13 cellular contexts compared by ENCODE assay signal in genomic region chr2:158773121-158773520, GRCh38. TPM values are rescaled to one million over a fixed set of nuclear protein-coding genes. Genes with fewer than 3 reads are reported as not detected.
DNase-seq lines count a peak whose midpoint lies in the region; ATAC-seq and TF ChIP-seq lines count a peak whose summit lies in the region.
"Had no signal": no experiment of that assay in that cellular context is flagged by ENCODE, and none has a peak within 500 bp of the region (broad histone marks: within the 10 kb centered on the region; RNA-seq: fewer than 3 reads in every experiment).

No MANE protein-coding gene starts in this region.

- intact Hi-C loops in posterior vena cava (cut with DNase I): no loop called here
- intact Hi-C loops in right lobe of liver (cut with DNase I): no loop called here

- no peaks in the 10 kb centered on the region for H3K9me3 Mint-ChIP-seq in endodermal cell
- H3K9me3 Mint-ChIP-seq: activated T-cell treated with anti-CD3 and anti-CD28 coated beads, Interleukin-2, amount 50 U/mL, for 72 hours had no signal

- peak overlapping the region; percentile 33; the same call in 1 of the 2 replicates for H3K4me2 ChIP-seq in BLaER1

- no peak overlapping the region for H3K27ac Mint-ChIP-seq in endodermal cell
- H3K27ac Mint-ChIP-seq: activated T-cell treated with anti-CD3 and anti-CD28 coated beads, Interleukin-2, amount 50 U/mL, for 72 hours had no signal

- H3K36me3 Mint-ChIP-seq in endodermal cell (ENCODE audit: low read depth): no peaks in the 10 kb centered on the region
- H3K36me3 Mint-ChIP-seq: naive thymus-derived CD8-positive, alpha-beta T cell had no signal

- H3K9me3 ChIP-seq in BLaER1: no peaks in the 10 kb centered on the region
- H3K9me3 ChIP-seq in right lobe of liver: no peaks in the 10 kb centered on the region
- peaks cover under 1% of the 10 kb centered on the region for H3K9me3 ChIP-seq in endodermal cell (ENCODE audit: control insufficient read depth, low read length)

- DNase-seq in NCI-H446 treated with DMSO at 0.1 percent for 48 hours (lab: John Stamatoyannopoulos, UW): peak; percentile 69
- peak; percentile 47 for DNase-seq in fibroblast of gingiva (ENCODE audit: low read depth)
- peak; percentile 73 for DNase-seq in posterior vena cava (ENCODE audit: low spot score)
- DNase-seq in right lobe of liver: no peak
- no peak for DNase-seq in SHP77 (lab: John Stamatoyannopoulos, UW)
- DNase-seq in endodermal cell: no peak
- DNase-seq: activated T-cell treated with anti-CD3 and anti-CD28 coated beads, Interleukin-2, amount 50 U/mL, for 72 hours; erythroblast; left ventricle myocardium inferior; MV-4-11; naive thymus-derived CD8-positive, alpha-beta T cell had no signal

- no CpG with 5 or more reads among the region's 1 CpG for WGBS in right lobe of liver (ENCODE audit: insufficient coverage, low coverage, low lambda C conversion rate, missing lambda C conversion rate)
- 81% methylated on average over 1 of the region's 1 CpG; no CpG with 5 or more reads in 1 of the 2 experiments for WGBS in endodermal cell (ENCODE audit: insufficient coverage in 1 of 2, insufficient read length in 1 of 2), 2 experiments

- TF ChIP-seq CTCF in right lobe of liver (IDR thresholded peaks at IDR 0.05) (no peak), endodermal cell (conservative IDR thresholded peaks at IDR 0.05) (no peak)

- no peak overlapping the region for H3K27ac ChIP-seq in BLaER1
- H3K27ac ChIP-seq in right lobe of liver: no peak overlapping the region
- H3K27ac ChIP-seq in endodermal cell (ENCODE audit: low read depth, low read length): no peak overlapping the region
- H3K27ac ChIP-seq: left ventricle myocardium inferior had no signal

- H3K4me1 Mint-ChIP-seq in endodermal cell: peaks cover 3% of the 10 kb centered on the region
- H3K4me1 Mint-ChIP-seq: naive thymus-derived CD8-positive, alpha-beta T cell had no signal

- TF ChIP-seq POLR2A in right lobe of liver (IDR thresholded peaks at IDR 0.05): no peak

- no peaks in the 10 kb centered on the region for H3K27me3 Mint-ChIP-seq in endodermal cell (ENCODE audit: insufficient read depth)
- H3K27me3 Mint-ChIP-seq: naive thymus-derived CD8-positive, alpha-beta T cell had no signal

- H3K4me3 ChIP-seq in BLaER1: no peak overlapping the region
- H3K4me3 ChIP-seq in right lobe of liver: no peak overlapping the region
- no peak overlapping the region for H3K4me3 ChIP-seq in endodermal cell (ENCODE audit: low read length)
- H3K4me3 ChIP-seq: left ventricle myocardium inferior had no signal

- no peaks in the 10 kb centered on the region for H3K36me3 ChIP-seq in BLaER1
- H3K36me3 ChIP-seq in right lobe of liver: no peaks in the 10 kb centered on the region
- H3K36me3 ChIP-seq in endodermal cell (ENCODE audit: control insufficient read depth, insufficient read depth, low read length): no peaks in the 10 kb centered on the region
- H3K36me3 ChIP-seq: left ventricle myocardium inferior had no signal

- H3K4me1 ChIP-seq in BLaER1 (peaks cover 23% of the 10 kb centered on the region), right lobe of liver (no peaks in the 10 kb centered on the region), endodermal cell (ENCODE audit: control insufficient read depth, insufficient read depth, low read length) (no peaks in the 10 kb centered on the region)

- H4K20me1 ChIP-seq in BLaER1: no peaks in the 10 kb centered on the region

- H3K27me3 ChIP-seq in BLaER1 (no peaks in the 10 kb centered on the region), right lobe of liver (no peaks in the 10 kb centered on the region), endodermal cell (ENCODE audit: control insufficient read depth, insufficient read depth, low read length, poor library complexity, severe bottlenecking) (no peaks in the 10 kb centered on the region)

- H3K4me3 Mint-ChIP-seq in endodermal cell: no peak overlapping the region
- H3K4me3 Mint-ChIP-seq: activated T-cell treated with anti-CD3 and anti-CD28 coated beads, Interleukin-2, amount 50 U/mL, for 72 hours; naive thymus-derived CD8-positive, alpha-beta T cell had no signal

- ATAC-seq in GM19455 (IDR thresholded peaks at IDR 0.05; ENCODE audit: unreplicated experiment): no peak
- no peak for ATAC-seq in right lobe of liver
- ATAC-seq: activated T-cell treated with anti-CD3 and anti-CD28 coated beads, Interleukin-2, amount 50 U/mL, for 72 hours; naive thymus-derived CD8-positive, alpha-beta T cell had no signal

- H3K9ac ChIP-seq in BLaER1: no peak overlapping the region
- no peak overlapping the region for H3K9ac ChIP-seq in endodermal cell (ENCODE audit: extremely low read depth, low read length, poor library complexity, severe bottlenecking)

RNA-seq across cellular contexts. Expression of gene DAPL1, which starts 22.0 kb away (rescaled TPM):
- not detected for total RNA-seq in posterior vena cava
- not detected for total RNA-seq in right lobe of liver
- total RNA-seq in endodermal cell: not detected
- polyA plus RNA-seq in endodermal cell (2013, experiment 1 of 2): 4.8 TPM
- polyA plus RNA-seq in endodermal cell (2013, experiment 2 of 2): 6.3 TPM
- total RNA-seq: activated T-cell treated with anti-CD3 and anti-CD28 coated beads, Interleukin-2, amount 50 U/mL, for 72 hours; left ventricle myocardium inferior; naive thymus-derived CD8-positive, alpha-beta T cell had no signal
- polyA plus RNA-seq: naive thymus-derived CD8-positive, alpha-beta T cell had no signal

Comparison
In these comparisons a context has a peak if more than half of its experiments do, and no peak if none do; other contexts are left out.
1. DNase-seq: peak in NCI-H446 treated with DMSO at 0.1 percent for 48 hours (single experiment), fibroblast of gingiva (single experiment) and posterior vena cava (single experiment); none in right lobe of liver (0 of 3), SHP77 (0 of 2) and endodermal cell (single experiment).